In genomic region chr9:68780735-68781134, GRCh38 we compare ENCODE assay signal across 9 cellular contexts.
DNase-seq lines count a peak whose midpoint lies in the region; ATAC-seq, FAIRE-seq and TF ChIP-seq lines count a peak whose summit lies in the region.
"Had no signal": no experiment of that assay in that cellular context is flagged by ENCODE, and none has a peak within 500 bp of the region (broad histone marks: within the 10 kb centered on the region; RNA-seq: fewer than 3 reads in every experiment).

No MANE protein-coding gene starts in this region.

- ATAC-seq in GM21423 (IDR thresholded peaks at IDR 0.05; ENCODE audit: unreplicated experiment) = no peak

- H3K9ac ChIP-seq in BLaER1 (peak overlapping the region; percentile 91), HUES64 (ENCODE audit: low read depth, low read length) (peak overlapping the region; percentile 81), muscle layer of colon (ENCODE audit: low read length) (peak overlapping the region; percentile 65)

- H3K4me2 ChIP-seq in BLaER1 = peak overlapping the region; percentile 95

- H3K4me3 Mint-ChIP-seq in activated T-helper 2 cell treated with anti-CD3 and anti-CD28 coated beads, Interferon-gamma antibody, Interleukin-2, Interleukin-4, amounts not matched to agents 10 μg/mL and 5 μg/mL and 100 μg/mL, durations not matched to agents 14 hours and 24 hours and 36 hours (ENCODE audit: low read depth) = no peak overlapping the region

- H3K36me3 ChIP-seq in BLaER1 = no peaks in the 10 kb centered on the region
- H3K36me3 ChIP-seq in HUES64 (ENCODE audit: insufficient read depth, low read length) = no peaks in the 10 kb centered on the region
- no peaks in the 10 kb centered on the region for H3K36me3 ChIP-seq in bronchial epithelial cell (ENCODE audit: control insufficient read depth, insufficient read depth, low read length)
- no peaks in the 10 kb centered on the region for H3K36me3 ChIP-seq in muscle layer of colon (ENCODE audit: insufficient read depth, low read length)

- 24% methylated on average over 7 of the region's 7 CpGs for WGBS in HUES64

- H3K27ac ChIP-seq in BLaER1 (peak overlapping the region; percentile 90), HUES64 (ENCODE audit: low read depth, low read length) (no peak overlapping the region), muscle layer of colon (ENCODE audit: low read depth, low read length) (peak overlapping the region; percentile 69)

- intact Hi-C loops in activated T-helper 2 cell treated with anti-CD3 and anti-CD28 coated beads, Interferon-gamma antibody, Interleukin-2, Interleukin-4, amounts not matched to agents 10 μg/mL and 5 μg/mL and 100 μg/mL, durations not matched to agents 14 hours and 24 hours and 36 hours (cut with micrococcal nuclease) = loop anchor here (1.0 to 2.0 kb wide), 2 partner anchors 22 to 196 kb away; no protein-coding TSS in a partner anchor

- peaks cover 15% of the 10 kb centered on the region for H3K4me1 Mint-ChIP-seq in activated T-helper 2 cell treated with anti-CD3 and anti-CD28 coated beads, Interferon-gamma antibody, Interleukin-2, Interleukin-4, amounts not matched to agents 10 μg/mL and 5 μg/mL and 100 μg/mL, durations not matched to agents 14 hours and 24 hours and 36 hours (ENCODE audit: low read depth)

- no peaks in the 10 kb centered on the region for H3K9me3 ChIP-seq in BLaER1
- no peaks in the 10 kb centered on the region for H3K9me3 ChIP-seq in HUES64 (ENCODE audit: insufficient read depth, low read depth, low read length)
- no peaks in the 10 kb centered on the region for H3K9me3 ChIP-seq in muscle layer of colon (ENCODE audit: low read length)

- H3K9me3 Mint-ChIP-seq in activated T-helper 2 cell treated with anti-CD3 and anti-CD28 coated beads, Interferon-gamma antibody, Interleukin-2, Interleukin-4, amounts not matched to agents 10 μg/mL and 5 μg/mL and 100 μg/mL, durations not matched to agents 14 hours and 24 hours and 36 hours = no peaks in the 10 kb centered on the region

- no peaks in the 10 kb centered on the region for H3K27me3 ChIP-seq in BLaER1
- H3K27me3 ChIP-seq in HUES64 (ENCODE audit: insufficient read depth, low read length) = no peaks in the 10 kb centered on the region
- H3K27me3 ChIP-seq in bronchial epithelial cell (ENCODE audit: control insufficient read depth, insufficient read depth, low read length) = no peaks in the 10 kb centered on the region
- no peaks in the 10 kb centered on the region for H3K27me3 ChIP-seq in muscle layer of colon (ENCODE audit: control insufficient read depth in 1 of 2, insufficient read depth in 2 of 2, low read length in 2 of 2)

- H3K4me3 ChIP-seq in BLaER1 (peak overlapping the region; percentile 84), HUES64 (ENCODE audit: low read length) (peak overlapping the region; percentile 78), bronchial epithelial cell (ENCODE audit: low read depth, low read length) (peak overlapping the region; percentile 77), muscle layer of colon (ENCODE audit: low read depth in 1 of 2, low read length in 2 of 2) (peak overlapping the region; percentile 80 to 81)

- H3K4me1 ChIP-seq in BLaER1 = peaks cover 52% of the 10 kb centered on the region
- peaks cover 16% of the 10 kb centered on the region; the same call in 1 of the 2 replicates for H3K4me1 ChIP-seq in HUES64 (ENCODE audit: insufficient read depth, low read length)
- peaks cover 53% of the 10 kb centered on the region for H3K4me1 ChIP-seq in muscle layer of colon (ENCODE audit: insufficient read depth, low read length)

- H3K36me3 Mint-ChIP-seq in activated T-helper 2 cell treated with anti-CD3 and anti-CD28 coated beads, Interferon-gamma antibody, Interleukin-2, Interleukin-4, amounts not matched to agents 10 μg/mL and 5 μg/mL and 100 μg/mL, durations not matched to agents 14 hours and 24 hours and 36 hours (ENCODE audit: low read depth) = peaks cover 11% of the 10 kb centered on the region

- H3K27ac Mint-ChIP-seq in activated T-helper 2 cell treated with anti-CD3 and anti-CD28 coated beads, Interferon-gamma antibody, Interleukin-2, Interleukin-4, amounts not matched to agents 10 μg/mL and 5 μg/mL and 100 μg/mL, durations not matched to agents 14 hours and 24 hours and 36 hours = no peak overlapping the region

- TF ChIP-seq CTCF in bronchial epithelial cell (IDR thresholded peaks at IDR 0.05; ENCODE audit: insufficient read depth, low read length, severe bottlenecking) = no peak

- H3K27me3 Mint-ChIP-seq in activated T-helper 2 cell treated with anti-CD3 and anti-CD28 coated beads, Interferon-gamma antibody, Interleukin-2, Interleukin-4, amounts not matched to agents 10 μg/mL and 5 μg/mL and 100 μg/mL, durations not matched to agents 14 hours and 24 hours and 36 hours (ENCODE audit: low read depth) = no peaks in the 10 kb centered on the region

- H4K20me1 ChIP-seq in BLaER1 = peaks cover 52% of the 10 kb centered on the region

- DNase-seq in bronchial epithelial cell (ENCODE audit: low read depth) (no peak), NCI-H774 (lab: John Stamatoyannopoulos, UW) (no peak), T1000 (lab: John Stamatoyannopoulos, UW) (no peak)
- DNase-seq in activated T-helper 2 cell treated with anti-CD3 and anti-CD28 coated beads, Interferon-gamma antibody, Interleukin-2, Interleukin-4, amounts not matched to agents 10 μg/mL and 5 μg/mL and 100 μg/mL, durations not matched to agents 14 hours and 24 hours and 36 hours (ENCODE audit: low spot score) = no peak

- FAIRE-seq in bronchial epithelial cell (lab: Jason Lieb, UNC) = no peak
- FAIRE-seq: islet of Langerhans had no signal
